In the genomic region with DNA sequence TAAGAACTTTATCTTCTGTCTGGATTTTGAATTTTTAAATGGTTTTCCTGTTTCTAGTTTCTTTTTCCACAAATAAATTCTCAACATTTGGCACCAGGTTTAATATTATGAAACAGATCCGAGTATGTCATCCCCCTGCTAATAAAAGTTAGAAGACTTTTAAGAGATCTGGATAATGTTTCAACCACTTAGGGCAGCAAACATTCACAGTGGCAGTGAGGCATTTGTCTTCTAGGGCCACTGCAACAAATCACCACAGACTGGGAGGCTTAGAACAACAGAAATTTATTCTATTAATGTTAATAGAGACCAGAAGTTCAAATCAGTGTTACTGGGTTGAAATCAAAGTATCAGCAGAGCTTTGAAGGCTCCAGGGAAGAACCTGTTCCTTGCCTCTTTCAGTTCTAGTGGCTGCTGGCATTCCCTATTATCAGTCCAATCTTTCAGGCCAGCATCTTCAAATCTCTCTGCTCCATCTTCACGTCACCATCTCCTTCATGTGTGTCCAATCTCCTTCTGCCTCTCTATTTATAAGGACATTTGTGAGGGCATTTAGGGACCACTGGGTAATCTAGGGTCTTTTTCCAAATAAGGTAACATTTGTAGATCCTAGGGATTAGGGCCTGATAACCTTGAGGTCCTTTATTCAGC, we compare ENCODE assay signal across 12 cellular contexts. TPM values are rescaled to one million over a fixed set of nuclear protein-coding genes. Genes with fewer than 3 reads are reported as not detected.
DNase-seq lines count a peak whose midpoint lies in the region; ATAC-seq and TF ChIP-seq lines count a peak whose summit lies in the region.
"Had no signal": no experiment of that assay in that cellular context is flagged by ENCODE, and none has a peak within 500 bp of the region (broad histone marks: within the 10 kb centered on the region; RNA-seq: fewer than 3 reads in every experiment).

No MANE protein-coding gene starts in this region.

- peak overlapping the region; percentile 10 for H3K4me3 Mint-ChIP-seq in type B pancreatic cell
- H3K4me3 Mint-ChIP-seq: activated T-helper 1 cell treated with anti-CD3 and anti-CD28 coated beads, Interleukin-12 subunit alpha, Interleukin-12 subunit beta, Interleukin-2, Interleukin-4 antibody, amounts not matched to agents 30 ng/mL and 10 ng/mL and 1 ng/mL, durations not matched to agents 14 hours and 24 hours and 36 hours had no signal

- peaks cover 30% of the 10 kb centered on the region for H3K4me1 Mint-ChIP-seq in type B pancreatic cell (ENCODE audit: unreplicated experiment)

- H3K36me3 Mint-ChIP-seq in type B pancreatic cell = peaks cover 16% of the 10 kb centered on the region

- no peaks in the 10 kb centered on the region for H3K9me3 Mint-ChIP-seq in type B pancreatic cell
- H3K9me3 Mint-ChIP-seq: activated T-helper 1 cell treated with anti-CD3 and anti-CD28 coated beads, Interleukin-12 subunit alpha, Interleukin-12 subunit beta, Interleukin-2, Interleukin-4 antibody, amounts not matched to agents 30 ng/mL and 10 ng/mL and 1 ng/mL, durations not matched to agents 14 hours and 24 hours and 36 hours had no signal

- ATAC-seq in HG03095 (IDR thresholded peaks at IDR 0.05; ENCODE audit: unreplicated experiment) = no peak

- DNase-seq in NCI-H510A treated with DMSO at 0.1 percent for 48 hours (lab: John Stamatoyannopoulos, UW) (peak; percentile 19), NCI-H510A (lab: John Stamatoyannopoulos, UW) (no peak), fibroblast of peridontal ligament (ENCODE audit: extremely low read depth) (peak; percentile 23), myocyte (ENCODE audit: low read depth) (peak; percentile 53), type B pancreatic cell (ENCODE audit: extremely low spot score, unreplicated experiment) (no peak), GDM1 (lab: John Stamatoyannopoulos, UW) (no peak)
- no peak for DNase-seq in activated naive CD4-positive, alpha-beta T cell (lab: John Stamatoyannopoulos, UW)
- DNase-seq: activated CD4-positive, alpha-beta T cell treated with anti-CD3 and anti-CD28 coated beads for 4 hours; brain microvascular endothelial cell; COR-L47 had no signal

- peak overlapping the region; percentile 44 for H3K27ac Mint-ChIP-seq in type B pancreatic cell
- H3K27ac Mint-ChIP-seq: activated T-helper 1 cell treated with anti-CD3 and anti-CD28 coated beads, Interleukin-12 subunit alpha, Interleukin-12 subunit beta, Interleukin-2, Interleukin-4 antibody, amounts not matched to agents 30 ng/mL and 10 ng/mL and 1 ng/mL, durations not matched to agents 14 hours and 24 hours and 36 hours had no signal

- H3K27me3 Mint-ChIP-seq in type B pancreatic cell = no peaks in the 10 kb centered on the region

- TF ChIP-seq CTCF in type B pancreatic cell (conservative IDR thresholded peaks at IDR 0.05) = no peak

RNA-seq across cellular contexts. Expression of gene ACSL3, which starts 23.4 kb away (rescaled TPM):
- 373 and 499 TPM in 2 replicates for total RNA-seq in myocyte
- 108 TPM for polyA plus RNA-seq in myocyte (2012)
- 95.8 and 96.5 TPM in 2 replicates for total RNA-seq in type B pancreatic cell (ENCODE audit: low replicate concordance)

Comparison
In these comparisons a context has a peak if more than half of its experiments do, and no peak if none do; other contexts are left out.
1. DNase-seq: peak in NCI-H510A treated with DMSO at 0.1 percent for 48 hours (single experiment), fibroblast of peridontal ligament (single experiment) and myocyte (single experiment); none in NCI-H510A (single experiment), type B pancreatic cell (single experiment), activated naive CD4-positive, alpha-beta T cell (0 of 4) and GDM1 (single experiment).